In genomic region chr7:2106506-2106905, GRCh38 we compare ENCODE assay signal across 23 cellular contexts.
DNase-seq lines count a peak whose midpoint lies in the region; ATAC-seq, FAIRE-seq and TF ChIP-seq lines count a peak whose summit lies in the region.
"Had no signal": no experiment of that assay in that cellular context is flagged by ENCODE, and none has a peak within 500 bp of the region (broad histone marks: within the 10 kb centered on the region; RNA-seq: fewer than 3 reads in every experiment).

No MANE protein-coding gene starts in this region.

- dilution Hi-C loops in IMR-90 (cut with HindIII; ENCODE audit: low sequenced_read_pairs, unreplicated experiment) = no loop called here

- H3K9ac ChIP-seq in IMR-90 (ENCODE audit: low read depth, low read length) (no peak overlapping the region), K562 (ENCODE audit: insufficient read depth in 1 of 2, low read depth in 2 of 2, low read length in 2 of 2) (peak overlapping the region in 1 of 2 experiments; percentile 77; a peak in 2 of 4 replicates), mesendoderm (ENCODE audit: low read length) (no peak overlapping the region)
- H3K9ac ChIP-seq: KMS-11 had no signal

- no peak overlapping the region for H2BK120ac ChIP-seq in IMR-90 (ENCODE audit: low read depth, low read length)
- H2BK120ac ChIP-seq in mesendoderm (ENCODE audit: low read depth, low read length) = no peak overlapping the region

- no peak for FAIRE-seq in K562 (lab: Jason Lieb, UNC)
- FAIRE-seq: bronchial epithelial cell had no signal

- H3K9me3 ChIP-seq in IMR-90 (ENCODE audit: control insufficient read depth, insufficient read depth, low read length) (no peaks in the 10 kb centered on the region), K562 (replicated peaks; ENCODE audit: control insufficient read depth, insufficient read depth, low read depth, low read length) (no peaks in the 10 kb centered on the region)
- H3K9me3 ChIP-seq: adrenal gland, heart left ventricle, right atrium auricular region, uterus had no signal

- TF ChIP-seq CTCF in IMR-90 (conservative IDR thresholded peaks at IDR 0.05; ENCODE audit: low read depth, low read length) (no peak), K562 (IDR thresholded peaks at IDR 0.05 in 2 of 3, conservative IDR thresholded peaks at IDR 0.05 in 1 of 3; ENCODE audit: insufficient read depth in 2 of 3, low read depth in 1 of 3, low read length in 3 of 3) (no peak)

- H3K14ac ChIP-seq in IMR-90 (replicated peaks; ENCODE audit: low read depth, low read length) = no peak overlapping the region

- H4K5ac ChIP-seq in IMR-90 (ENCODE audit: low read depth, low read length) (no peak overlapping the region), mesendoderm (ENCODE audit: low read length) (no peak overlapping the region)

- H3K4me3 ChIP-seq in IMR-90 (ENCODE audit: insufficient read depth, low read depth, low read length) (no peak overlapping the region), K562 (no peak overlapping the region), mesendoderm (ENCODE audit: low read length) (no peak overlapping the region)
- H3K4me3 ChIP-seq: adrenal gland, heart left ventricle, right atrium auricular region, uterus had no signal

- no peak for DNase-seq in IMR-90
- no peak for DNase-seq in K562 (ENCODE audit: extremely low read depth in 1 of 4, low spot score in 3 of 4)
- no peak for DNase-seq in mesendoderm
- DNase-seq in superior temporal gyrus (ENCODE audit: extremely low spot score) = peak; percentile 33
- DNase-seq in SIG-M5 (lab: John Stamatoyannopoulos, UW) = no peak
- no peak for DNase-seq in UCSD-AML1 (lab: John Stamatoyannopoulos, UW; ENCODE audit: unreplicated experiment)
- no peak for DNase-seq in erythroblast (lab: John Stamatoyannopoulos, UW)
- DNase-seq: activated CD4-positive, alpha-beta T cell treated with anti-CD3 and anti-CD28 coated beads for 1 hour; activated naive CD4-positive, alpha-beta T cell; activated T-cell treated with anti-CD3 and anti-CD28 coated beads, Interleukin-2, amount 50 U/mL, for 24 hours; CD8-positive, alpha-beta memory T cell; GF-D8; HCEC 1CT; NCI-H1694 treated with DMSO at 0.1 percent for 48 hours; NCI-H774; occipital lobe; SW 1271 had no signal

- H4K8ac ChIP-seq in IMR-90 (ENCODE audit: low read depth in 2 of 2, low read length in 2 of 2) (no peak overlapping the region), mesendoderm (ENCODE audit: low read depth, low read length) (no peak overlapping the region)

- H2AK5ac ChIP-seq in IMR-90 (ENCODE audit: low read depth, low read length) (no peak overlapping the region), mesendoderm (ENCODE audit: low read length) (no peak overlapping the region)

- H3K4me1 ChIP-seq in IMR-90 (ENCODE audit: control insufficient read depth, insufficient read depth, low read length) (peaks cover 47% of the 10 kb centered on the region), K562 (replicated peaks in 1 of 2; ENCODE audit: control insufficient read depth in 2 of 2, insufficient read depth in 2 of 2, low read length in 2 of 2) (peaks cover 52 to 84% of the 10 kb centered on the region in 2 experiments), mesendoderm (ENCODE audit: control insufficient read depth, low read depth, low read length) (peaks cover 3% of the 10 kb centered on the region)

- H2BK5ac ChIP-seq in IMR-90 (ENCODE audit: low read depth, low read length, poor library complexity, severe bottlenecking) = no peak overlapping the region
- H2BK5ac ChIP-seq in mesendoderm (ENCODE audit: low read length) = no peak overlapping the region

- H3K9me1 ChIP-seq in IMR-90 (ENCODE audit: insufficient read depth, low read length) (peaks cover 24% of the 10 kb centered on the region), K562 (ENCODE audit: control insufficient read depth, insufficient read depth, low read length) (no peaks in the 10 kb centered on the region)

- peak overlapping the region; percentile 59; the same call in 1 of the 2 replicates for H3K4ac ChIP-seq in IMR-90 (ENCODE audit: low read depth, low read length)
- no peak overlapping the region for H3K4ac ChIP-seq in mesendoderm (ENCODE audit: low read depth, low read length)

- TF ChIP-seq POLR2A in IMR-90 (IDR thresholded peaks at IDR 0.05; ENCODE audit: low read depth, low read length) (no peak), K562 (conservative IDR thresholded peaks at IDR 0.05) (no peak), erythroblast (IDR thresholded peaks at IDR 0.05; ENCODE audit: low read length) (no peak)

- TF ChIP-seq RAD21 in IMR-90 (IDR thresholded peaks at IDR 0.05; ENCODE audit: low read length) = no peak
- TF ChIP-seq RAD21 in K562 (CRISPR knock-in tag; conservative IDR thresholded peaks at IDR 0.05 in 1 of 2, IDR thresholded peaks at IDR 0.05 in 1 of 2) = no peak

- WGBS in IMR-90 (ENCODE audit: extremely low coverage in 2 of 2, insufficient read length in 1 of 2), 2 experiments = 93% methylated on average over 9 of the region's 11 CpGs; no CpG with 5 or more reads in 1 of the 2 experiments
- 98% methylated on average over 5 of the region's 11 CpGs for WGBS in K562 (ENCODE audit: insufficient coverage, low coverage, missing lambda C conversion rate)
- no CpG with 5 or more reads among the region's 11 CpGs for WGBS in mesendoderm (ENCODE audit: extremely low coverage, insufficient coverage, low lambda C conversion rate)

- H2BK15ac ChIP-seq in IMR-90 (ENCODE audit: low read depth, low read length) = no peak overlapping the region
- H2BK15ac ChIP-seq in mesendoderm (replicated peaks; ENCODE audit: low read depth) = no peak overlapping the region

- TF ChIP-seq EP300 in K562 (IDR thresholded peaks at IDR 0.05; ENCODE audit: low read length) = no peak

- H3K56ac ChIP-seq in IMR-90 (ENCODE audit: extremely low read depth, insufficient read depth, low read length) (no peak overlapping the region), mesendoderm (ENCODE audit: low read length) (peak overlapping the region; percentile 0)

- no peak overlapping the region for H4K91ac ChIP-seq in IMR-90 (ENCODE audit: insufficient read depth, low read depth, low read length)

- no peak overlapping the region for H2AFZ ChIP-seq in IMR-90 (replicated peaks; ENCODE audit: low read length, poor library complexity)
- no peak overlapping the region for H2AFZ ChIP-seq in K562 (ENCODE audit: low read depth, low read length)

- H3K79me2 ChIP-seq in K562 (ENCODE audit: control insufficient read depth, insufficient read depth, low read length) (peaks cover 12% of the 10 kb centered on the region; the same call in 2 of the 3 replicates), mesendoderm (ENCODE audit: control insufficient read depth, insufficient read depth, low read length) (no peaks in the 10 kb centered on the region)

- CTCF ChIA-PET in IMR-90 (lab: Yijun Ruan, JAX) (no interaction called here), K562 (lab: Yijun Ruan, JAX; ENCODE audit: low intra/inter-chr PET ratio) (no interaction called here)

- peak overlapping the region; percentile 53 for H2AK9ac ChIP-seq in IMR-90 (replicated peaks; ENCODE audit: low read depth, low read length, poor library complexity)

- H2BK20ac ChIP-seq in IMR-90 (ENCODE audit: low read depth, low read length) = no peak overlapping the region

- no peak overlapping the region for H3K23ac ChIP-seq in IMR-90 (ENCODE audit: low read depth, low read length)
- H3K23ac ChIP-seq in mesendoderm (ENCODE audit: low read length) = no peak overlapping the region

- in situ Hi-C loops in IMR-90 (cut with MboI; ENCODE audit: low sequenced_read_pairs) = no loop called here
- in situ Hi-C loops in K562 (cut with MboI) = no loop called here

- H3K4me2 ChIP-seq in IMR-90 (ENCODE audit: low read depth, low read length) = no peak overlapping the region
- no peak overlapping the region for H3K4me2 ChIP-seq in K562 (ENCODE audit: insufficient read depth, low read length)
- H3K4me2 ChIP-seq in mesendoderm (ENCODE audit: low read length) = no peak overlapping the region
- H3K4me2 ChIP-seq: KMS-11 had no signal

- POLR2A ChIA-PET in IMR-90 (lab: Charles Lee; ENCODE audit: unreplicated experiment) = no interaction called here
- POLR2A ChIA-PET in K562 (lab: Yijun Ruan, JAX) = no interaction called here

- H3K27me3 ChIP-seq in IMR-90 (ENCODE audit: control insufficient read depth, insufficient read depth, low read length) (no peaks in the 10 kb centered on the region), K562 (ENCODE audit: control insufficient read depth in 2 of 2, insufficient read depth in 2 of 2, low read length in 2 of 2) (no peaks in the 10 kb centered on the region; a peak in 1 of 5 replicates), mesendoderm (ENCODE audit: insufficient read depth, low read length, poor library complexity) (no peaks in the 10 kb centered on the region)
- H3K27me3 ChIP-seq: adrenal gland, heart left ventricle, right atrium auricular region, uterus had no signal

- no peaks in the 10 kb centered on the region for H3K36me3 ChIP-seq in IMR-90 (ENCODE audit: control insufficient read depth, insufficient read depth, low read length)
- peaks cover 7% of the 10 kb centered on the region; the same call in 2 of the 3 replicates for H3K36me3 ChIP-seq in K562 (ENCODE audit: control insufficient read depth, insufficient read depth, low read length)
- no peaks in the 10 kb centered on the region for H3K36me3 ChIP-seq in mesendoderm (ENCODE audit: control insufficient read depth, insufficient read depth, low read length)
- H3K36me3 ChIP-seq: adrenal gland, right atrium auricular region, uterus had no signal

- no peak for ATAC-seq in IMR-90 (ENCODE audit: low read depth)
- ATAC-seq in K562 = no peak

- intact Hi-C loops in IMR-90 (cut with micrococcal nuclease) (loop anchor here (10.0 kb wide), 1 partner anchor 98 kb away; no protein-coding TSS in a partner anchor), K562 (cut with micrococcal nuclease) (loop anchor here (10.0 kb wide), 1 partner anchor 252 kb away; no protein-coding TSS in a partner anchor)

- H3K18ac ChIP-seq in IMR-90 (ENCODE audit: low read depth, low read length) (no peak overlapping the region), mesendoderm (ENCODE audit: low read length) (no peak overlapping the region)

- no peaks in the 10 kb centered on the region; the same call in none of the 2 replicates for H4K20me1 ChIP-seq in IMR-90 (ENCODE audit: insufficient read depth, low read length)
- no peaks in the 10 kb centered on the region for H4K20me1 ChIP-seq in K562 (replicated peaks; ENCODE audit: control insufficient read depth, insufficient read depth, low read length)

- no peak overlapping the region for H3K27ac ChIP-seq in IMR-90 (ENCODE audit: insufficient read depth, low read length)
- H3K27ac ChIP-seq in K562 (ENCODE audit: extremely low read depth, low read depth, low read length) = no peak overlapping the region
- H3K27ac ChIP-seq in mesendoderm (ENCODE audit: low read depth, low read length) = no peak overlapping the region
- H3K27ac ChIP-seq: heart left ventricle, KMS-11, right atrium auricular region, uterus had no signal

- BruUV-seq in IMR-90 (replicated peaks; lab: Mats Ljungman, UMichigan) (no TSS peak), K562 (replicated peaks; lab: Mats Ljungman, UMichigan) (no TSS peak)

- H3K79me1 ChIP-seq in IMR-90 (ENCODE audit: low read depth in 1 of 2, low read length in 2 of 2) (peaks cover 14 to 48% of the 10 kb centered on the region in 2 experiments; a peak in 3 of 4 replicates), mesendoderm (ENCODE audit: low read length) (peaks cover 6% of the 10 kb centered on the region)

TF ChIP-seq in IMR-90, 13 proteins besides CTCF, POLR2A, EP300 and RAD21 (continues in another document):
- TF ChIP-seq FOS (IDR thresholded peaks at IDR 0.05; ENCODE audit: low read depth, low read length) = no peak
